In the genomic region with DNA sequence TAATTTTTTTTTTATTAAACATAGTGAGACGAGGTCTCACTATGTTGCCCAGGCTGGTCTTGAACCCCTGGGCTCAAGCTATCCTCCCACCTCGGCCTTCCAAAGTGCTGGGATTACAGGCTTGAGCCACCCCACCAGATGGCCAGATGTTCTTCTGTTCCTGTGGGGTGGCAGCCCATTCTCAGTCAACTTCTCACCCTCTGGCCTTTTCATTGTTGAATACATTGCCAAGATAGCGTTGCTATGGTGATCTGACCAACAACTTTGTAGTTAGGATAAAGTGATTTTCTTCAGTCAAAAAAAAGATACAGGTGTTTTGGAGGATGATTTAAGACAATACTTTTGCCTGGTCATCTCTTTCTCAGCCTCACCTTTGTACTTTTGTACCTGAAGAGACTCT, we compare ENCODE assay signal across 23 cellular contexts.
DNase-seq lines count a peak whose midpoint lies in the region; ATAC-seq, FAIRE-seq and TF ChIP-seq lines count a peak whose summit lies in the region.
"Had no signal": no experiment of that assay in that cellular context is flagged by ENCODE, and none has a peak within 500 bp of the region (broad histone marks: within the 10 kb centered on the region; RNA-seq: fewer than 3 reads in every experiment).

No MANE protein-coding gene starts in this region.

- TF ChIP-seq EP300 in K562 (IDR thresholded peaks at IDR 0.05; ENCODE audit: low read length) = no peak

- peak; percentile 35 for FAIRE-seq in K562 (lab: Jason Lieb, UNC)
- FAIRE-seq: D721Med had no signal

- no peaks in the 10 kb centered on the region; the same call in 1 of the 2 replicates for H3K27me3 ChIP-seq in BE2C
- H3K27me3 ChIP-seq in K562 (ENCODE audit: control insufficient read depth in 2 of 2, insufficient read depth in 2 of 2, low read length in 2 of 2) = no peaks in the 10 kb centered on the region

- CTCF ChIA-PET in K562 (lab: Yijun Ruan, JAX; ENCODE audit: low intra/inter-chr PET ratio) = no interaction called here

- WGBS in K562 (ENCODE audit: insufficient coverage, low coverage, missing lambda C conversion rate) = 3% methylated on average over 3 of the region's 3 CpGs

- H3K4me3 ChIP-seq in BE2C (ENCODE audit: low read depth, low read length) (no peak overlapping the region), K562 (no peak overlapping the region), fibroblast of pulmonary artery (replicated peaks; ENCODE audit: low read depth, low read length) (no peak overlapping the region)

- BruUV-seq in K562 (replicated peaks; lab: Mats Ljungman, UMichigan) = no TSS peak

- H3K79me2 ChIP-seq in K562 (ENCODE audit: control insufficient read depth, insufficient read depth, low read length) = no peaks in the 10 kb centered on the region

- no peak overlapping the region for H3K4me2 ChIP-seq in K562 (ENCODE audit: insufficient read depth, low read length)

- no peak overlapping the region for H3K27ac ChIP-seq in K562 (ENCODE audit: extremely low read depth, low read depth, low read length)
- H3K27ac ChIP-seq: C4-2B had no signal

- no peak overlapping the region for H2AFZ ChIP-seq in K562 (ENCODE audit: low read depth, low read length)

- H3K36me3 ChIP-seq in BE2C (no peaks in the 10 kb centered on the region), K562 (ENCODE audit: control insufficient read depth, insufficient read depth, low read length) (no peaks in the 10 kb centered on the region)

- in situ Hi-C loops in K562 (cut with MboI) = no loop called here

- H3K9me3 ChIP-seq in BE2C = no peaks in the 10 kb centered on the region
- H3K9me3 ChIP-seq in K562 (replicated peaks; ENCODE audit: control insufficient read depth, insufficient read depth, low read depth, low read length) = no peaks in the 10 kb centered on the region

- POLR2A ChIA-PET in K562 (lab: Yijun Ruan, JAX) = no interaction called here

- H4K20me1 ChIP-seq in K562 (replicated peaks; ENCODE audit: control insufficient read depth, insufficient read depth, low read length) = no peaks in the 10 kb centered on the region

- TF ChIP-seq POLR2A in K562 (conservative IDR thresholded peaks at IDR 0.05) = no peak

- no peak for ATAC-seq in K562
- ATAC-seq: Panc1, SK-N-SH treated with all-trans-retinoic acid at 6 μM for 48 hours had no signal

- intact Hi-C loops in K562 (cut with micrococcal nuclease) = no loop called here

- no peaks in the 10 kb centered on the region for H3K9me1 ChIP-seq in K562 (ENCODE audit: control insufficient read depth, insufficient read depth, low read length)

- TF ChIP-seq CTCF in BE2C (IDR thresholded peaks at IDR 0.05; ENCODE audit: low read depth, low read length) = no peak
- no peak for TF ChIP-seq CTCF in K562 (IDR thresholded peaks at IDR 0.05 in 2 of 3, conservative IDR thresholded peaks at IDR 0.05 in 1 of 3; ENCODE audit: insufficient read depth in 2 of 3, low read depth in 1 of 3, low read length in 3 of 3)
- no peak for TF ChIP-seq CTCF in fibroblast of pulmonary artery (IDR thresholded peaks at IDR 0.05; ENCODE audit: low read length, missing control alignments)

- TF ChIP-seq RAD21 in K562 (CRISPR knock-in tag; conservative IDR thresholded peaks at IDR 0.05 in 1 of 2, IDR thresholded peaks at IDR 0.05 in 1 of 2) = no peak

- DNase-seq in BE2C (peak; percentile 14), M059J (ENCODE audit: low read depth) (peak; percentile 45), K562 (ENCODE audit: extremely low read depth in 1 of 4, low spot score in 3 of 4) (peak in 1 of 4 experiments; percentile 20), fibroblast of pulmonary artery (ENCODE audit: low read depth) (peak; percentile 17), hippocampal formation (lab: John Stamatoyannopoulos, UW) (no peak), D341Med (ENCODE audit: low spot score) (no peak), NCI-H2227 treated with DMSO at 0.1 percent for 48 hours (lab: John Stamatoyannopoulos, UW) (no peak), NCI-H1105 (lab: John Stamatoyannopoulos, UW) (no peak)
- DNase-seq: AML-193; DMS79; GOT3; HCEC 1CT; IMR-90; NCI-H1436; NCI-H187 treated with DMSO at 0.1 percent for 48 hours; NCI-H2107; NCI-H510A treated with DMSO at 0.1 percent for 48 hours; NCI-H748 treated with DMSO at 0.1 percent for 48 hours; NK-92 treated with Interleukin-12 subunit alpha and Interleukin-12 subunit beta, amount 100 ng/mL, for 24 hours had no signal

- H3K9ac ChIP-seq in K562 (ENCODE audit: insufficient read depth in 1 of 2, low read depth in 2 of 2, low read length in 2 of 2) = no peak overlapping the region

- H3K4me1 ChIP-seq in BE2C (no peaks in the 10 kb centered on the region), K562 (replicated peaks in 1 of 2; ENCODE audit: control insufficient read depth in 2 of 2, insufficient read depth in 2 of 2, low read length in 2 of 2) (no peaks in the 10 kb centered on the region; a peak in 1 of 5 replicates)

TF ChIP-seq in K562, 482 proteins besides CTCF, POLR2A, EP300 and RAD21:
- TF ChIP-seq MAFK (IDR thresholded peaks at IDR 0.05; ENCODE audit: low read length) (no peak), RFX1 (IDR thresholded peaks at IDR 0.05) (peak; percentile 81), TBP (optimal IDR thresholded peaks at IDR 0.05; ENCODE audit: low read depth, low read length) (peak; percentile 37)

Comparison
In these comparisons a context has a peak if more than half of its experiments do, and no peak if none do; other contexts are left out.
1. DNase-seq: peak in BE2C (single experiment), M059J (single experiment) and fibroblast of pulmonary artery (single experiment); none in hippocampal formation (0 of 2), D341Med (single experiment), NCI-H2227 treated with DMSO at 0.1 percent for 48 hours (single experiment) and NCI-H1105 (single experiment).